In genomic region chr22:24209016-24209415, GRCh38 we compare ENCODE assay signal across 1 cellular context.
TF ChIP-seq lines count a peak whose summit lies in the region.

No MANE protein-coding gene starts in this region.

TF ChIP-seq in endothelial cell of umbilical vein, 7 proteins besides CTCF, POLR2A, EP300 and RAD21:
- TF ChIP-seq GATA2 (IDR thresholded peaks at IDR 0.05; ENCODE audit: insufficient read depth, insufficient read length, low read depth, low read length) (no peak), MYC (IDR thresholded peaks at IDR 0.05; ENCODE audit: low read depth, low read length) (no peak), EZH2 (IDR thresholded peaks at IDR 0.05; ENCODE audit: borderline replicate concordance, low read depth, low read length, severe bottlenecking) (no peak), FOS (IDR thresholded peaks at IDR 0.05; ENCODE audit: borderline replicate concordance, insufficient read depth, low read length) (no peak), JUN (IDR thresholded peaks at IDR 0.05; ENCODE audit: borderline replicate concordance, insufficient read depth, insufficient read length, low read depth) (no peak), POLR2AphosphoS5 (IDR thresholded peaks at IDR 0.05; ENCODE audit: insufficient read depth, low read depth, low read length) (no peak), MAX (IDR thresholded peaks at IDR 0.05; ENCODE audit: insufficient read depth, insufficient read length) (no peak)
